9 cellular contexts compared by ENCODE assay signal in the genomic region with DNA sequence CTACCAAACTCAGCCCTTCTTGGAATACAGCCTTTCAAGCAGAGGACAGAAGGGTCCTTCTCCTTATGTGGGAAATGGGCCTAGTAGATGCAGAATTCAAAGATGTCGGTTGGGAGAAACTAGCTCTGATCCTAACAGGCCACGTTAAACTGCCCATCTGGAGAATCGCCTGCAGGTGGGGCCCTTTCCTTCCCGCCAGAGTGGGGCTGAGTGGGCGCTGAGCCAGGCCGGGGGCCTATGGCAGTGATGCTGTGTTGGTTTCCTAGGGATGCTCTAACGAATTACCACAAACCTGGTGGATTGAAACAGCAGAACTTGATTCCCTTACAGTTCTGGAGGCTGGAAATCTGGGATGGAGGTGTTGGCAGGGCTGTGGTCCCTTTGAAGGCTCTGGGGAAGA. TPM values are rescaled to one million over a fixed set of nuclear protein-coding genes. Genes with fewer than 3 reads are reported as not detected.
DNase-seq lines count a peak whose midpoint lies in the region; ATAC-seq and TF ChIP-seq lines count a peak whose summit lies in the region.
"Had no signal": no experiment of that assay in that cellular context is flagged by ENCODE, and none has a peak within 500 bp of the region (broad histone marks: within the 10 kb centered on the region; RNA-seq: fewer than 3 reads in every experiment).

No MANE protein-coding gene starts in this region.

- 50% methylated on average over 7 of the region's 7 CpGs for WGBS in hepatocyte (ENCODE audit: low lambda C conversion rate, missing lambda C conversion rate)

- no peak overlapping the region for H2AFZ ChIP-seq in hepatocyte

- H3K27ac ChIP-seq in hepatocyte (no peak overlapping the region), left lung (no peak overlapping the region)
- H3K27ac ChIP-seq: right lobe of liver had no signal

- peak; percentile 2 for TF ChIP-seq CTCF in AG09319 (IDR thresholded peaks at IDR 0.05; ENCODE audit: low read depth, low read length)
- peak; percentile 12 for TF ChIP-seq CTCF in GM13976 (IDR thresholded peaks at IDR 0.05; ENCODE audit: borderline replicate concordance, control extremely low read depth, extremely low read depth, insufficient read depth, missing control alignments)
- TF ChIP-seq CTCF in hepatocyte (IDR thresholded peaks at IDR 0.05; ENCODE audit: poor library complexity): peak; percentile 36
- TF ChIP-seq CTCF in left lung (IDR thresholded peaks at IDR 0.05): no peak

- no peaks in the 10 kb centered on the region for H3K9me2 ChIP-seq in hepatocyte (replicated peaks; ENCODE audit: insufficient read depth)

- H3K27me3 ChIP-seq in hepatocyte (no peaks in the 10 kb centered on the region), left lung (no peaks in the 10 kb centered on the region)
- H3K27me3 ChIP-seq: right lobe of liver had no signal

- H3K4me3 ChIP-seq in hepatocyte: no peak overlapping the region
- no peak overlapping the region for H3K4me3 ChIP-seq in left lung
- H3K4me3 ChIP-seq: right lobe of liver had no signal

- in situ Hi-C loops in GM13976 (cut with MboI; ENCODE audit: low sequenced_read_pairs, unreplicated experiment): no loop called here

- intact Hi-C loops in left lung (cut with DNase I): no loop called here

- DNase-seq in AG09319 (ENCODE audit: extremely low read depth, low read depth): no peak
- DNase-seq in GM13976 (ENCODE audit: low spot score): peak; percentile 35
- peak; percentile 53 for DNase-seq in hepatocyte (ENCODE audit: low spot score)
- DNase-seq in AG20443 (ENCODE audit: low spot score): no peak
- DNase-seq in left lung: no peak
- no peak for DNase-seq in effector CD4-positive, alpha-beta T cell

- no peaks in the 10 kb centered on the region for H3K79me2 ChIP-seq in hepatocyte

- H3K9me3 ChIP-seq in hepatocyte (ENCODE audit: low read depth) (no peaks in the 10 kb centered on the region), left lung (no peaks in the 10 kb centered on the region)
- H3K9me3 ChIP-seq: right lobe of liver had no signal

- no peaks in the 10 kb centered on the region for H3K36me3 ChIP-seq in hepatocyte (replicated peaks; ENCODE audit: insufficient read depth, low read depth)
- peaks cover 0 to 62% of the 10 kb centered on the region in 2 donors for H3K36me3 ChIP-seq in left lung

- ATAC-seq in SK-N-SH treated with all-trans-retinoic acid at 6 μM for 48 hours (peak; percentile 34), left lung (no peak), HG02852 (IDR thresholded peaks at IDR 0.05; ENCODE audit: unreplicated experiment) (no peak)
- ATAC-seq: right lobe of liver had no signal

- no peak overlapping the region for H3K4me2 ChIP-seq in hepatocyte

- H4K20me1 ChIP-seq in hepatocyte (ENCODE audit: insufficient read depth, poor library complexity, severe bottlenecking): no peaks in the 10 kb centered on the region

- no peaks in the 10 kb centered on the region for H3K4me1 ChIP-seq in hepatocyte (ENCODE audit: insufficient read depth)
- H3K4me1 ChIP-seq in left lung: peaks cover 0 to 21% of the 10 kb centered on the region in 2 donors
- H3K4me1 ChIP-seq: right lobe of liver had no signal

TF ChIP-seq in SK-N-SH treated with all-trans-retinoic acid at 6 μM for 48 hours, 23 proteins besides CTCF, POLR2A, EP300 and RAD21:
- no peak for TF ChIP-seq ESRRG (CRISPR knock-in tag; IDR thresholded peaks at IDR 0.05)
- TF ChIP-seq, protein P1, sequence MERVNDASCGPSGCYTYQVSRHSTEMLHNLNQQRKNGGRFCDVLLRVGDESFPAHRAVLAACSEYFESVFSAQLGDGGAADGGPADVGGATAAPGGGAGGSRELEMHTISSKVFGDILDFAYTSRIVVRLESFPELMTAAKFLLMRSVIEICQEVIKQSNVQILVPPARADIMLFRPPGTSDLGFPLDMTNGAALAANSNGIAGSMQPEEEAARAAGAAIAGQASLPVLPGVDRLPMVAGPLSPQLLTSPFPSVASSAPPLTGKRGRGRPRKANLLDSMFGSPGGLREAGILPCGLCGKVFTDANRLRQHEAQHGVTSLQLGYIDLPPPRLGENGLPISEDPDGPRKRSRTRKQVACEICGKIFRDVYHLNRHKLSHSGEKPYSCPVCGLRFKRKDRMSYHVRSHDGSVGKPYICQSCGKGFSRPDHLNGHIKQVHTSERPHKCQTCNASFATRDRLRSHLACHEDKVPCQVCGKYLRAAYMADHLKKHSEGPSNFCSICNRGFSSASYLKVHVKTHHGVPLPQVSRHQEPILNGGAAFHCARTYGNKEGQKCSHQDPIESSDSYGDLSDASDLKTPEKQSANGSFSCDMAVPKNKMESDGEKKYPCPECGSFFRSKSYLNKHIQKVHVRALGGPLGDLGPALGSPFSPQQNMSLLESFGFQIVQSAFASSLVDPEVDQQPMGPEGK (CRISPR knock-in tag; IDR thresholded peaks at IDR 0.05; ENCODE audit: borderline replicate concordance): no peak
- TF ChIP-seq ARNTL (CRISPR knock-in tag; IDR thresholded peaks at IDR 0.05; ENCODE audit: borderline replicate concordance, low read depth): no peak
- TF ChIP-seq PPARA (CRISPR knock-in tag; IDR thresholded peaks at IDR 0.05; ENCODE audit: borderline replicate concordance): no peak
- TF ChIP-seq, protein P2, sequence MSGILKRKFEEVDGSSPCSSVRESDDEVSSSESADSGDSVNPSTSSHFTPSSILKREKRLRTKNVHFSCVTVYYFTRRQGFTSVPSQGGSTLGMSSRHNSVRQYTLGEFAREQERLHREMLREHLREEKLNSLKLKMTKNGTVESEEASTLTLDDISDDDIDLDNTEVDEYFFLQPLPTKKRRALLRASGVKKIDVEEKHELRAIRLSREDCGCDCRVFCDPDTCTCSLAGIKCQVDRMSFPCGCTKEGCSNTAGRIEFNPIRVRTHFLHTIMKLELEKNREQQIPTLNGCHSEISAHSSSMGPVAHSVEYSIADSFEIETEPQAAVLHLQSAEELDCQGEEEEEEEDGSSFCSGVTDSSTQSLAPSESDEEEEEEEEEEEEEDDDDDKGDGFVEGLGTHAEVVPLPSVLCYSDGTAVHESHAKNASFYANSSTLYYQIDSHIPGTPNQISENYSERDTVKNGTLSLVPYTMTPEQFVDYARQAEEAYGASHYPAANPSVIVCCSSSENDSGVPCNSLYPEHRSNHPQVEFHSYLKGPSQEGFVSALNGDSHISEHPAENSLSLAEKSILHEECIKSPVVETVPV (CRISPR knock-in tag; IDR thresholded peaks at IDR 0.05): no peak

RNA-seq across cellular contexts. Expression of a gene that starts 9.1 kb away (rescaled TPM):
- total RNA-seq in hepatocyte (41.2 and 43.6 TPM in 2 replicates), left lung (10 to 100 TPM; 83.2 to 89.7 TPM)
- polyA plus RNA-seq in hepatocyte: 47.6 and 50.2 TPM in 2 replicates

RNA-seq across cellular contexts. Expression of a gene that starts 57.1 kb away (rescaled TPM):
- 31.4 and 33.7 TPM in 2 replicates for total RNA-seq in hepatocyte
- 25.5 and 25.9 TPM in 2 replicates for polyA plus RNA-seq in hepatocyte
- 10 to 100 TPM; 30.8 to 32.9 TPM for total RNA-seq in left lung

Comparison
In these comparisons a context has a peak if more than half of its experiments do, and no peak if none do; other contexts are left out.
1. DNase-seq: peak in GM13976 (single experiment) and hepatocyte (single experiment); none in AG09319 (single experiment), AG20443 (single experiment), left lung (0 of 2) and effector CD4-positive, alpha-beta T cell (single experiment).
2. CTCF ChIP-seq: peak in AG09319 (single experiment), GM13976 (single experiment) and hepatocyte (single experiment); none in left lung (0 of 2).